Comparison of ENCODE assay signal across 8 cellular contexts in genomic region chr20:43914697-43915208, GRCh38. TPM values are rescaled to one million over a fixed set of nuclear protein-coding genes. Genes with fewer than 3 reads are reported as not detected.
A peak's percentile ranks its signal among the peaks of the same experiment; 100 is the strongest.
DNase-seq lines count a peak whose midpoint lies in the region; ATAC-seq and TF ChIP-seq lines count a peak whose summit lies in the region.

TOX2 (plus strand) TSS chr20:43914852; CDS start chr20:43914892, 40 bp downstream.

- TF ChIP-seq CTCF in CD14-positive monocyte (IDR thresholded peaks at IDR 0.05) (no peak), endothelial cell (IDR thresholded peaks at IDR 0.05; ENCODE audit: unreplicated experiment) (no peak)

- intact Hi-C loops in CD14-positive monocyte (cut with micrococcal nuclease) = no loop called here

- peaks cover 21% of the 10 kb centered on the region for H3K4me1 Mint-ChIP-seq in CD14-positive monocyte
- peaks cover 14% of the 10 kb centered on the region for H3K4me1 Mint-ChIP-seq in endothelial cell (ENCODE audit: unreplicated experiment)
- peaks cover 13 to 24% (median 13%) of the 10 kb centered on the region in 3 donors for H3K4me1 Mint-ChIP-seq in naive B cell

- ATAC-seq in GM21390 (IDR thresholded peaks at IDR 0.05; ENCODE audit: unreplicated experiment) = peak; percentile 52
- ATAC-seq in naive B cell (ENCODE audit: low read depth in 2 of 2) = peak; percentile 57 to 67
- no peak for ATAC-seq in GM21515 (IDR thresholded peaks at IDR 0.05; ENCODE audit: unreplicated experiment)

- H3K4me3 Mint-ChIP-seq in CD14-positive monocyte (peak within 1 kb of the TSS; percentile 70 to 89), endothelial cell (ENCODE audit: unreplicated experiment) (peak within 1 kb of the TSS; percentile 91), naive B cell (peak within 1 kb of the TSS; percentile 78 to 91 (median 88))

- peaks cover 10 to 55% (median 38%) of the 10 kb centered on the region in 7 donors for H3K9me3 Mint-ChIP-seq in CD14-positive monocyte
- H3K9me3 Mint-ChIP-seq in endothelial cell (ENCODE audit: unreplicated experiment) = no peaks in the 10 kb centered on the region
- peaks cover 0 to 28% (median 14%) of the 10 kb centered on the region in 7 donors for H3K9me3 Mint-ChIP-seq in naive B cell

- DNase-seq in CD14-positive monocyte (ENCODE audit: low spot score) (no peak), NCI-H1092 (lab: John Stamatoyannopoulos, UW) (peak; percentile 10), endothelial cell (ENCODE audit: low spot score) (peak; percentile 64), naive B cell (peak; percentile 9), amniotic stem cell (lab: John Stamatoyannopoulos, UW) (no peak)
- DNase-seq in activated CD4-positive, alpha-beta T cell treated with anti-CD3 and anti-CD28 coated beads, Interleukin-2, amount 50 U/mL, for 1 hour = peak; percentile 48

- H3K36me3 Mint-ChIP-seq in CD14-positive monocyte (peaks cover 4 to 18% of the 10 kb centered on the region in 2 donors), endothelial cell (ENCODE audit: low read depth, unreplicated experiment) (peaks cover 3% of the 10 kb centered on the region), naive B cell (peaks cover 0 to 6% of the 10 kb centered on the region in 2 donors)

- H3K27ac Mint-ChIP-seq in CD14-positive monocyte = peak within 1 kb of the TSS in 3 of 7 donors; percentile 21 to 60 (median 28)
- peak within 1 kb of the TSS; percentile 61 for H3K27ac Mint-ChIP-seq in endothelial cell (ENCODE audit: unreplicated experiment)
- peak within 1 kb of the TSS; percentile 19 to 92 (median 58) for H3K27ac Mint-ChIP-seq in naive B cell

- H3K27me3 Mint-ChIP-seq in CD14-positive monocyte (ENCODE audit: low read depth in 3 of 3) = peaks cover 73 to 86% (median 75%) of the 10 kb centered on the region in 3 donors
- peaks cover 17% of the 10 kb centered on the region for H3K27me3 Mint-ChIP-seq in endothelial cell (ENCODE audit: unreplicated experiment)
- peaks cover 51 to 89% (median 58%) of the 10 kb centered on the region in 3 donors for H3K27me3 Mint-ChIP-seq in naive B cell

RNA-seq across cellular contexts. Expression of gene TOX2, which starts in this region (rescaled TPM):
- under 1 TPM; 0.39 to 0.47 TPM for polyA plus RNA-seq in CD14-positive monocyte
- 5.0 TPM for total RNA-seq in endothelial cell (ENCODE audit: unreplicated experiment)
- polyA plus RNA-seq in naive B cell (ENCODE audit: low read depth in 6 of 6) = under 1 TPM in 3 of 6 donors, not detected in 3; 0.17 to 0.26 (median 0.26) TPM

Comparison
In these comparisons a context has a peak if more than half of its experiments do, and no peak if none do; other contexts are left out.
1. Peak in DNase-seq and ATAC-seq in naive B cell; RNA of the gene not detected or under 1 TPM.
2. DNase-seq: peak in NCI-H1092 (single experiment), activated CD4-positive, alpha-beta T cell treated with anti-CD3 and anti-CD28 coated beads, Interleukin-2, amount 50 U/mL, for 1 hour (single experiment) and endothelial cell (single experiment); none in CD14-positive monocyte (single experiment) and amniotic stem cell (single experiment).
3. Peak in every context shown above with its lines, with median percentiles within 50 percentile points of each other: H3K4me3 Mint-ChIP-seq.